In the genomic region with DNA sequence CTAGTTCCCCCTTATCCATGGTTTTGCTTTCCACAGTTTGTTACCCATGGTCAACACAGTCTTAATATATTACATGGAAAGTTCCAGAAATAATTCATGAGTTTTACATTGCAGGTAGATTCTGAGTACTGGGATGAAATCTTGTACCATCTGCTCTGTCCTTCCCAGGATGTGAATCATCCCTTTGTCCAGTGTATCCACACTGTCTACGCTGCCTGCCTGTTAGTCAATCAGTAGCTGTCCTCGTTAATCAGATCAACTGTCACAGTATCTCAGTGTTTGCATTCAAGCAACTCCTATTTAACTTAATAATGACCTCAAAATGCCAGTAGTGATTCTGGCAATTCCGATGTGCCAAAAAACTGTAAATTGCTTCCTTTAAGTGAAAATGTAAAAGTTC, we compare ENCODE assay signal across 24 cellular contexts.
DNase-seq lines count a peak whose midpoint lies in the region; ATAC-seq, FAIRE-seq and TF ChIP-seq lines count a peak whose summit lies in the region.
"Had no signal": no experiment of that assay in that cellular context is flagged by ENCODE, and none has a peak within 500 bp of the region (broad histone marks: within the 10 kb centered on the region; RNA-seq: fewer than 3 reads in every experiment).

No MANE protein-coding gene starts in this region.

- DNase-seq in EL (peak; percentile 15), RCC 7860 (ENCODE audit: low spot score) (peak; percentile 32), epithelial cell of esophagus (ENCODE audit: low read depth) (peak; percentile 60), neural progenitor cell (ENCODE audit: low spot score) (no peak), heart right ventricle (no peak)
- DNase-seq: activated CD4-positive, alpha-beta memory T cell treated with anti-CD3 and anti-CD28 coated beads, Interleukin-2, amount 10 ng/mL, durations not matched to agents 7 days and 5 days; activated naive CD4-positive, alpha-beta T cell treated with anti-CD3 and anti-CD28 coated beads, Interleukin-2, amount 10 ng/mL, durations not matched to agents 7 days and 5 days; activated T-cell treated with anti-CD3 and anti-CD28 coated beads, Interleukin-2, amount 50 U/mL, for 1 hour; CD8-positive, alpha-beta memory T cell; DMS79 treated with DMSO at 0.1 percent for 48 hours; Karpas-422; mucosa of descending colon; NCI-H1092 treated with DMSO at 0.1 percent for 48 hours; NCI-H2081 treated with DMSO at 0.1 percent for 48 hours; NCI-H510A treated with DMSO at 0.1 percent for 48 hours; SIG-M5 had no signal

- H3K4me3 Mint-ChIP-seq in neural progenitor cell, result no peak overlapping the region
- H3K4me3 Mint-ChIP-seq: activated CD4-positive, alpha-beta memory T cell treated with anti-CD3 and anti-CD28 coated beads, Interleukin-2, amount 10 ng/mL, durations not matched to agents 7 days and 5 days; activated naive CD4-positive, alpha-beta T cell treated with anti-CD3 and anti-CD28 coated beads, Interleukin-2, amount 10 ng/mL, durations not matched to agents 7 days and 5 days; CD8-positive, alpha-beta memory T cell; stimulated activated effector memory CD8-positive, alpha-beta T cell treated with anti-CD3 and anti-CD28 coated beads, Interleukin-12 subunit alpha, Interleukin-12 subunit beta, amount 100 ng/mL, for 72 hours had no signal

- no peak overlapping the region for H3K27ac Mint-ChIP-seq in neural progenitor cell
- H3K27ac Mint-ChIP-seq: activated CD4-positive, alpha-beta memory T cell treated with anti-CD3 and anti-CD28 coated beads, Interleukin-2, amount 10 ng/mL, durations not matched to agents 7 days and 5 days; activated naive CD4-positive, alpha-beta T cell treated with anti-CD3 and anti-CD28 coated beads, Interleukin-2, amount 10 ng/mL, durations not matched to agents 7 days and 5 days; CD8-positive, alpha-beta memory T cell; stimulated activated effector memory CD8-positive, alpha-beta T cell treated with anti-CD3 and anti-CD28 coated beads, Interleukin-12 subunit alpha, Interleukin-12 subunit beta, amount 100 ng/mL, for 72 hours had no signal

- H3K27ac ChIP-seq in neural progenitor cell (no peak overlapping the region), heart right ventricle (no peak overlapping the region)
- H3K27ac ChIP-seq: neutrophil, right atrium auricular region, thoracic aorta had no signal

- no peaks in the 10 kb centered on the region for H3K4me1 Mint-ChIP-seq in neural progenitor cell
- H3K4me1 Mint-ChIP-seq: activated CD4-positive, alpha-beta memory T cell treated with anti-CD3 and anti-CD28 coated beads, Interleukin-2, amount 10 ng/mL, durations not matched to agents 7 days and 5 days; activated naive CD4-positive, alpha-beta T cell treated with anti-CD3 and anti-CD28 coated beads, Interleukin-2, amount 10 ng/mL, durations not matched to agents 7 days and 5 days; CD8-positive, alpha-beta memory T cell; stimulated activated effector memory CD8-positive, alpha-beta T cell treated with anti-CD3 and anti-CD28 coated beads, Interleukin-12 subunit alpha, Interleukin-12 subunit beta, amount 100 ng/mL, for 72 hours had no signal

- H3K4me2 ChIP-seq in neural progenitor cell, result peak overlapping the region; percentile 19

- 93 to 95% methylated on average over 3 of the region's 3 CpGs for WGBS in heart right ventricle, 2 donors

- H3K27me3 Mint-ChIP-seq in neural progenitor cell (ENCODE audit: insufficient read depth, low read depth), result peaks cover 5% of the 10 kb centered on the region
- H3K27me3 Mint-ChIP-seq: activated CD4-positive, alpha-beta memory T cell treated with anti-CD3 and anti-CD28 coated beads, Interleukin-2, amount 10 ng/mL, durations not matched to agents 7 days and 5 days; activated naive CD4-positive, alpha-beta T cell treated with anti-CD3 and anti-CD28 coated beads, Interleukin-2, amount 10 ng/mL, durations not matched to agents 7 days and 5 days had no signal

- H3K9me3 Mint-ChIP-seq in neural progenitor cell, result peaks cover 9% of the 10 kb centered on the region
- H3K9me3 Mint-ChIP-seq: activated CD4-positive, alpha-beta memory T cell treated with anti-CD3 and anti-CD28 coated beads, Interleukin-2, amount 10 ng/mL, durations not matched to agents 7 days and 5 days; activated naive CD4-positive, alpha-beta T cell treated with anti-CD3 and anti-CD28 coated beads, Interleukin-2, amount 10 ng/mL, durations not matched to agents 7 days and 5 days; stimulated activated effector memory CD8-positive, alpha-beta T cell treated with anti-CD3 and anti-CD28 coated beads, Interleukin-12 subunit alpha, Interleukin-12 subunit beta, amount 100 ng/mL, for 72 hours had no signal

- H2AFZ ChIP-seq in neural progenitor cell (replicated peaks), result no peak overlapping the region

- TF ChIP-seq CTCF in epithelial cell of esophagus (IDR thresholded peaks at IDR 0.05; ENCODE audit: insufficient read depth, low read depth, low read length, missing control alignments) (no peak), neural progenitor cell (IDR thresholded peaks at IDR 0.05) (no peak), heart right ventricle (IDR thresholded peaks at IDR 0.05) (no peak)

- H3K27me3 ChIP-seq in neural progenitor cell (no peaks in the 10 kb centered on the region), heart right ventricle (no peaks in the 10 kb centered on the region)
- H3K27me3 ChIP-seq: neutrophil, right atrium auricular region had no signal

- intact Hi-C loops in heart right ventricle (cut with DNase I), result no loop called here

- no peak for FAIRE-seq in RCC 7860 (lab: Jason Lieb, UNC)
- FAIRE-seq: colon, frontal cortex had no signal

- H3K36me3 Mint-ChIP-seq in neural progenitor cell, result peaks cover 34% of the 10 kb centered on the region

- H3K9ac ChIP-seq in neural progenitor cell, result no peak overlapping the region

- no peaks in the 10 kb centered on the region for H3K79me2 ChIP-seq in neural progenitor cell (ENCODE audit: low read depth)

- H3K9me3 ChIP-seq in neural progenitor cell (ENCODE audit: low read depth) (no peaks in the 10 kb centered on the region), heart right ventricle (peaks cover 0 to 3% (median 0%) of the 10 kb centered on the region in 11 donors)
- H3K9me3 ChIP-seq: mucosa of descending colon, neutrophil, right atrium auricular region, thoracic aorta had no signal

- no peak overlapping the region for H3K4me3 ChIP-seq in epithelial cell of esophagus (ENCODE audit: low read length)
- no peak overlapping the region for H3K4me3 ChIP-seq in neural progenitor cell
- H3K4me3 ChIP-seq in heart right ventricle, result no peak overlapping the region
- H3K4me3 ChIP-seq: mucosa of descending colon, right atrium auricular region, thoracic aorta had no signal

- ATAC-seq in heart right ventricle (no peak), GM19328 (IDR thresholded peaks at IDR 0.05; ENCODE audit: unreplicated experiment) (no peak), HG03432 (IDR thresholded peaks at IDR 0.05; ENCODE audit: unreplicated experiment) (no peak)
- ATAC-seq: mucosa of descending colon; stimulated activated effector memory CD8-positive, alpha-beta T cell treated with anti-CD3 and anti-CD28 coated beads, Interleukin-12 subunit alpha, Interleukin-12 subunit beta, amount 100 ng/mL, for 72 hours had no signal

- no peaks in the 10 kb centered on the region for H3F3A ChIP-seq in neural progenitor cell (ENCODE audit: low read depth)

- H3K4me1 ChIP-seq in neural progenitor cell, result peaks cover 12% of the 10 kb centered on the region
- H3K4me1 ChIP-seq in heart right ventricle, result no peaks in the 10 kb centered on the region
- H3K4me1 ChIP-seq: right atrium auricular region had no signal

- H3K36me3 ChIP-seq in neural progenitor cell (no peaks in the 10 kb centered on the region), heart right ventricle (peaks cover 0 to 64% (median 18%) of the 10 kb centered on the region in 9 donors)

- no peaks in the 10 kb centered on the region for H4K20me1 ChIP-seq in neural progenitor cell (ENCODE audit: low read depth)

Comparison
In these comparisons a context has a peak if more than half of its experiments do, and no peak if none do; other contexts are left out.
1. DNase-seq: peak in EL (single experiment), RCC 7860 (single experiment) and epithelial cell of esophagus (single experiment); none in neural progenitor cell (single experiment) and heart right ventricle (0 of 2).